ENCODE assay signal across 7 cellular contexts in genomic region chr19:35775046-35775297, GRCh38. TPM values are rescaled to one million over a fixed set of nuclear protein-coding genes. Genes with fewer than 3 reads are reported as not detected.
A peak's percentile ranks its signal among the peaks of the same experiment; 100 is the strongest.
DNase-seq lines count a peak whose midpoint lies in the region; ATAC-seq and TF ChIP-seq lines count a peak whose summit lies in the region.
"Had no signal": no experiment of that assay in that cellular context is flagged by ENCODE, and none has a peak within 500 bp of the region (broad histone marks: within the 10 kb centered on the region; RNA-seq: fewer than 3 reads in every experiment).

No MANE protein-coding gene starts in this region.

- H3K4me3 ChIP-seq in mucosa of rectum (ENCODE audit: low read length in 2 of 2) = peak overlapping the region; percentile 56 to 68

- H3K27ac Mint-ChIP-seq in Calu3 (ENCODE audit: unreplicated experiment) = peak overlapping the region; percentile 55
- H3K27ac Mint-ChIP-seq in activated T-helper 17 cell treated with anti-CD3 and anti-CD28 coated beads, Interleukin-2, amount 50 U/mL, for 72 hours = no peak overlapping the region

- H3K9me3 ChIP-seq in mucosa of rectum (ENCODE audit: control insufficient read depth in 2 of 2, low read length in 2 of 2) = no peaks in the 10 kb centered on the region

- H3K4me1 Mint-ChIP-seq in Calu3 (ENCODE audit: low read depth, unreplicated experiment) = peaks cover 13% of the 10 kb centered on the region
- peaks cover 9% of the 10 kb centered on the region for H3K4me1 Mint-ChIP-seq in activated T-helper 17 cell treated with anti-CD3 and anti-CD28 coated beads, Interleukin-2, amount 50 U/mL, for 72 hours

- H3K9me3 Mint-ChIP-seq in Calu3 (ENCODE audit: low read depth, unreplicated experiment) = no peaks in the 10 kb centered on the region
- H3K9me3 Mint-ChIP-seq in activated T-helper 17 cell treated with anti-CD3 and anti-CD28 coated beads, Interleukin-2, amount 50 U/mL, for 72 hours = no peaks in the 10 kb centered on the region

- peaks cover 0 to 4% of the 10 kb centered on the region in 2 donors for H3K36me3 ChIP-seq in mucosa of rectum (ENCODE audit: control insufficient read depth in 2 of 2, insufficient read depth in 2 of 2, low read length in 2 of 2)

- DNase-seq in Calu3 = no peak
- DNase-seq in NCI-H524 treated with DMSO at 0.1 percent for 48 hours (lab: John Stamatoyannopoulos, UW) = no peak
- DNase-seq in NCI-H1092 (lab: John Stamatoyannopoulos, UW) = no peak

- H3K4me1 ChIP-seq in mucosa of rectum (ENCODE audit: control insufficient read depth in 2 of 2, insufficient read depth in 2 of 2, low read length in 2 of 2) = peaks cover 4 to 7% of the 10 kb centered on the region in 2 donors

- no peak overlapping the region for H3K9ac ChIP-seq in mucosa of rectum (ENCODE audit: low read depth in 1 of 2, low read length in 2 of 2)

- BruUV-seq in Calu3 (replicated peaks; lab: Mats Ljungman, UMichigan) = no TSS peak

- intact Hi-C loops in Calu3 (cut with micrococcal nuclease; ENCODE audit: unreplicated experiment) = no loop called here

- no peak overlapping the region for H3K27ac ChIP-seq in mucosa of rectum (ENCODE audit: low read depth in 2 of 2, low read length in 2 of 2)

- H3K36me3 Mint-ChIP-seq in Calu3 (ENCODE audit: insufficient read depth, unreplicated experiment) = peaks cover 16% of the 10 kb centered on the region
- H3K36me3 Mint-ChIP-seq in activated T-helper 17 cell treated with anti-CD3 and anti-CD28 coated beads, Interleukin-2, amount 50 U/mL, for 72 hours (ENCODE audit: low read depth) = no peaks in the 10 kb centered on the region

- H3K27me3 ChIP-seq in mucosa of rectum (ENCODE audit: control insufficient read depth in 2 of 2, insufficient read depth in 2 of 2, low read length in 2 of 2) = no peaks in the 10 kb centered on the region

- ATAC-seq in activated T-helper 17 cell treated with anti-CD3 and anti-CD28 coated beads, Interleukin-2, amount 50 U/mL, for 72 hours (replicated peaks) = no peak
- ATAC-seq in GM21526 (IDR thresholded peaks at IDR 0.05; ENCODE audit: low FRiP score, unreplicated experiment) = no peak

- H3K4me3 Mint-ChIP-seq in Calu3 (ENCODE audit: low read depth, unreplicated experiment) = peak overlapping the region; percentile 69
- H3K4me3 Mint-ChIP-seq in activated T-helper 17 cell treated with anti-CD3 and anti-CD28 coated beads, Interleukin-2, amount 50 U/mL, for 72 hours = peak overlapping the region; percentile 81

- CTCF ChIA-PET in Calu3 (lab: Charles Lee) = no interaction called here

- TF ChIP-seq CTCF in Calu3 (IDR thresholded peaks at IDR 0.05; ENCODE audit: unreplicated experiment) = no peak

- H3K27me3 Mint-ChIP-seq in Calu3 (ENCODE audit: unreplicated experiment) = no peaks in the 10 kb centered on the region
- no peaks in the 10 kb centered on the region for H3K27me3 Mint-ChIP-seq in activated T-helper 17 cell treated with anti-CD3 and anti-CD28 coated beads, Interleukin-2, amount 50 U/mL, for 72 hours

RNA-seq across cellular contexts. Expression of gene ARHGAP33, which starts 0.4 kb away (rescaled TPM):
- total RNA-seq in Calu3 (2022) = 16.8 and 27.0 TPM in 2 replicates
- 10 to 100 TPM; 40.3 to 71.7 TPM for total RNA-seq in activated T-helper 17 cell treated with anti-CD3 and anti-CD28 coated beads, Interleukin-2, amount 50 U/mL, for 72 hours

RNA-seq across cellular contexts. Expression of gene PROSER3, which starts 17.0 kb away (rescaled TPM):
- total RNA-seq in Calu3 (2022) = 70.3 and 70.7 TPM in 2 replicates
- total RNA-seq in activated T-helper 17 cell treated with anti-CD3 and anti-CD28 coated beads, Interleukin-2, amount 50 U/mL, for 72 hours = 10 to 100 TPM; 28.4 to 31.2 TPM

RNA-seq across cellular contexts. Expression of gene HSPB6, which starts 18.1 kb away (rescaled TPM):
- 0.71 and 0.93 TPM in 2 replicates for total RNA-seq in Calu3 (2022)
- not detected for total RNA-seq in activated T-helper 17 cell treated with anti-CD3 and anti-CD28 coated beads, Interleukin-2, amount 50 U/mL, for 72 hours
- total RNA-seq: T-helper 1 cell treated with Interleukin-12 subunit alpha and Interleukin-12 subunit beta and Interleukin-4 antibody, amounts not matched to agents 30 ng/mL and 1 ng/mL, for 36 hours had no signal

RNA-seq across cellular contexts. Expression of gene LIN37, which starts 26.6 kb away (rescaled TPM):
- 12.4 and 15.9 TPM in 2 replicates for total RNA-seq in Calu3 (2022)
- total RNA-seq in activated T-helper 17 cell treated with anti-CD3 and anti-CD28 coated beads, Interleukin-2, amount 50 U/mL, for 72 hours = 10 to 100 TPM; 11.0 to 20.1 TPM

RNA-seq across cellular contexts. Expression of gene PSENEN, which starts 29.5 kb away (rescaled TPM):
- total RNA-seq in Calu3 (2022) = 114 and 126 TPM in 2 replicates
- total RNA-seq in activated T-helper 17 cell treated with anti-CD3 and anti-CD28 coated beads, Interleukin-2, amount 50 U/mL, for 72 hours = 10 to 100 TPM; 34.0 to 51.2 TPM
